In genomic region chr3:32177702-32178198, GRCh38 we compare ENCODE assay signal across 8 cellular contexts.
DNase-seq lines count a peak whose midpoint lies in the region; ATAC-seq and TF ChIP-seq lines count a peak whose summit lies in the region.

No MANE protein-coding gene starts in this region.

- H3K36me3 Mint-ChIP-seq in activated T-cell treated with anti-CD3 and anti-CD28 coated beads, Interleukin-2, amount 50 U/mL, for 72 hours (ENCODE audit: insufficient read depth in 2 of 2): no peaks in the 10 kb centered on the region

- H3K27ac Mint-ChIP-seq in activated T-cell treated with anti-CD3 and anti-CD28 coated beads, Interleukin-2, amount 50 U/mL, for 72 hours: no peak overlapping the region

- no peaks in the 10 kb centered on the region for H4K20me1 ChIP-seq in BLaER1 treated with 17β-estradiol and CSF1 and Interleukin-3, amounts not matched to agents 10 nM and 100 nM

- H3K4me3 ChIP-seq in BLaER1 treated with 17β-estradiol and CSF1 and Interleukin-3, amounts not matched to agents 10 nM and 100 nM: no peak overlapping the region

- DNase-seq in HPDE6-E6E7 (ENCODE audit: extremely low spot score) (peak; percentile 25), OCI-M1 (lab: John Stamatoyannopoulos, UW) (peak; percentile 89), foreskin keratinocyte (peak; percentile 51 to 78), pons (ENCODE audit: low spot score) (peak; percentile 69), NCI-H1436 (lab: John Stamatoyannopoulos, UW) (no peak)
- DNase-seq in activated T-cell treated with anti-CD3 and anti-CD28 coated beads, Interleukin-2, amount 50 U/mL, for 72 hours: peak; percentile 67 to 69

- H3K9ac ChIP-seq in BLaER1 treated with 17β-estradiol and CSF1 and Interleukin-3, amounts not matched to agents 10 nM and 100 nM: no peak overlapping the region

- H3K9me3 Mint-ChIP-seq in activated T-cell treated with anti-CD3 and anti-CD28 coated beads, Interleukin-2, amount 50 U/mL, for 72 hours: no peaks in the 10 kb centered on the region

- peaks cover 0 to 22% (median 8%) of the 10 kb centered on the region in 10 experiments; a peak in 14 of 20 replicates for H3K4me1 ChIP-seq in BLaER1 treated with 17β-estradiol and CSF1 and Interleukin-3, amounts not matched to agents 10 nM and 100 nM
- no peaks in the 10 kb centered on the region for H3K4me1 ChIP-seq in foreskin keratinocyte

- peak; percentile 89 for TF ChIP-seq CTCF in foreskin keratinocyte (conservative IDR thresholded peaks at IDR 0.05)

- H3K27ac ChIP-seq in BLaER1 treated with 17β-estradiol and CSF1 and Interleukin-3, amounts not matched to agents 10 nM and 100 nM: no peak overlapping the region
- H3K27ac ChIP-seq in foreskin keratinocyte: no peak overlapping the region

- H3K36me3 ChIP-seq in BLaER1 treated with 17β-estradiol and CSF1 and Interleukin-3, amounts not matched to agents 10 nM and 100 nM: no peaks in the 10 kb centered on the region; a peak in 1 of 22 replicates

- no peaks in the 10 kb centered on the region; a peak in 1 of 22 replicates for H3K9me3 ChIP-seq in BLaER1 treated with 17β-estradiol and CSF1 and Interleukin-3, amounts not matched to agents 10 nM and 100 nM (replicated peaks in 1 of 11)

- H3K4me1 Mint-ChIP-seq in activated T-cell treated with anti-CD3 and anti-CD28 coated beads, Interleukin-2, amount 50 U/mL, for 72 hours (ENCODE audit: low read depth): peaks cover 14% of the 10 kb centered on the region

- no peaks in the 10 kb centered on the region for H3K27me3 ChIP-seq in BLaER1 treated with 17β-estradiol and CSF1 and Interleukin-3, amounts not matched to agents 10 nM and 100 nM
- peaks cover 21% of the 10 kb centered on the region for H3K27me3 ChIP-seq in foreskin keratinocyte

- H3K4me3 Mint-ChIP-seq in activated T-cell treated with anti-CD3 and anti-CD28 coated beads, Interleukin-2, amount 50 U/mL, for 72 hours: peak overlapping the region; percentile 20 to 76

- ATAC-seq in GM19351 (IDR thresholded peaks at IDR 0.05; ENCODE audit: unreplicated experiment) (peak; percentile 76), foreskin keratinocyte (peak; percentile 84)
- peak; percentile 90 to 94 for ATAC-seq in activated T-cell treated with anti-CD3 and anti-CD28 coated beads, Interleukin-2, amount 50 U/mL, for 72 hours (replicated peaks in 1 of 2)

- H3K27me3 Mint-ChIP-seq in activated T-cell treated with anti-CD3 and anti-CD28 coated beads, Interleukin-2, amount 50 U/mL, for 72 hours (ENCODE audit: low read depth): peaks cover 5% of the 10 kb centered on the region

- peak overlapping the region in 7 of 11 experiments; percentile 11 to 60 (median 30); a peak in 8 of 22 replicates for H3K4me2 ChIP-seq in BLaER1 treated with 17β-estradiol and CSF1 and Interleukin-3, amounts not matched to agents 10 nM and 100 nM
